30 cellular contexts compared by ENCODE assay signal in genomic region chr11:34460335-34460734, GRCh38. TPM values are rescaled to one million over a fixed set of nuclear protein-coding genes. Genes with fewer than 3 reads are reported as not detected.
"Had no signal": no experiment of that assay in that cellular context is flagged by ENCODE, and none has a peak within 500 bp of the region (broad histone marks: within the 10 kb centered on the region; RNA-seq: fewer than 3 reads in every experiment).

No MANE protein-coding gene starts in this region.

- H3K27me3 ChIP-seq: dorsolateral prefrontal cortex, esophagus squamous epithelium, gastrocnemius medialis, heart right ventricle, left lung had no signal

- H3K27ac ChIP-seq: coronary artery, dorsolateral prefrontal cortex, epithelial cell of prostate, esophagus squamous epithelium, gastrocnemius medialis, heart right ventricle, left lung, lower lobe of right lung had no signal

- H3K4me1 Mint-ChIP-seq: endodermal cell, mesothelial cell of epicardium, naive B cell had no signal

- DNase-seq: dermis blood vessel endothelial cell; dorsolateral prefrontal cortex; effector CD4-positive, alpha-beta T cell; effector memory CD4-positive, alpha-beta T cell; endodermal cell; erythroblast; esophagus squamous epithelium; foreskin fibroblast; foreskin melanocyte; gastrocnemius medialis; glutamatergic neuron; head of caudate nucleus; heart right ventricle; hippocampal formation; left cardiac atrium; left lung; left ventricle myocardium superior; lower lobe of right lung; mesenchymal stem cell; mucosa of descending colon; naive B cell had no signal

- H3K4me3 ChIP-seq: coronary artery, dorsolateral prefrontal cortex, esophagus squamous epithelium, gastrocnemius medialis, heart right ventricle, left lung, lower lobe of right lung, mucosa of descending colon had no signal

- H3K4me1 ChIP-seq: esophagus squamous epithelium, gastrocnemius medialis, left lung, lower lobe of right lung had no signal

- H3K27ac Mint-ChIP-seq: endodermal cell, mesothelial cell of epicardium had no signal

- H3K4me3 Mint-ChIP-seq: endodermal cell, mesothelial cell of epicardium, naive B cell had no signal

- H3K27me3 Mint-ChIP-seq: naive B cell had no signal

- H3K9me3 Mint-ChIP-seq: endodermal cell had no signal

- ATAC-seq: esophagus mucosa, gastrocnemius medialis, heart right ventricle, left lung, left ventricle myocardium superior, lower lobe of right lung, mucosa of descending colon had no signal

- H3K9me3 ChIP-seq: esophagus squamous epithelium, gastrocnemius medialis, left lung, lower lobe of right lung, mucosa of descending colon had no signal

RNA-seq across cellular contexts. Expression of gene ELF5, which starts 53.3 kb away (rescaled TPM):
- total RNA-seq: dermis blood vessel endothelial cell, endodermal cell, gastrocnemius medialis, glomerular endothelial cell, heart right ventricle, kidney epithelial cell, left cardiac atrium, left ventricle myocardium superior, lung microvascular endothelial cell, mesenteric fat pad, mucosa of descending colon, myocyte had no signal
